In genomic region chr3:13231781-13232515, GRCh38 we compare ENCODE assay signal across 24 cellular contexts.
"Had no signal": no experiment of that assay in that cellular context is flagged by ENCODE, and none has a peak within 500 bp of the region (broad histone marks: within the 10 kb centered on the region; RNA-seq: fewer than 3 reads in every experiment).

No MANE protein-coding gene starts in this region.

- H3K4me1 ChIP-seq: transverse colon, uterus had no signal

- H3K36me3 ChIP-seq: lower lobe of right lung, suprapubic skin, transverse colon, uterus had no signal

- H3K4me2 ChIP-seq: hepatocyte had no signal

- DNase-seq: activated CD4-positive, alpha-beta T cell treated with anti-CD3 and anti-CD28 coated beads for 48 hours; activated CD4-positive, CD25-positive, alpha-beta regulatory T cell; activated CD8-positive, alpha-beta memory T cell treated with anti-CD3 and anti-CD28 coated beads, Interleukin-2, amount 50 U/mL, for 4 hours; activated effector memory CD4-positive, alpha-beta T cell treated with Interleukin-2 at 50 U/mL for 16 hours; activated naive CD4-positive, alpha-beta T cell treated with anti-CD3 and anti-CD28 coated beads, Interleukin-2, amount 10 ng/mL, durations not matched to agents 7 days and 5 days; activated naive CD8-positive, alpha-beta T cell treated with anti-CD3 and anti-CD28 coated beads, Interleukin-2, amount 50 U/mL, for 24 hours; activated T-cell treated with anti-CD3 and anti-CD28 coated beads, Interleukin-2, amount 50 U/mL, for 4 hours; central memory CD4-positive, alpha-beta T cell; dorsolateral prefrontal cortex; foreskin fibroblast; left cardiac atrium; lower lobe of right lung; natural killer cell; occipital lobe; right cardiac atrium; T1000; transverse colon; uterus had no signal

- H3K9me3 ChIP-seq: lower lobe of right lung, suprapubic skin, transverse colon, uterus had no signal

- H3K27ac Mint-ChIP-seq: activated naive CD4-positive, alpha-beta T cell treated with anti-CD3 and anti-CD28 coated beads, Interleukin-2, amount 10 ng/mL, durations not matched to agents 7 days and 5 days; activated naive CD8-positive, alpha-beta T cell treated with anti-CD3 and anti-CD28 coated beads, Interleukin-2, amount 50 U/mL, for 24 hours; brain; progenitor cell of endocrine pancreas; stimulated activated naive CD8-positive, alpha-beta T cell treated with anti-CD3 and anti-CD28 coated beads, Interleukin-15, Interleukin-2, amounts not matched to agents 100 ng/mL and 50 ng/mL, for 24 hours had no signal

- H3K79me2 ChIP-seq: hepatocyte had no signal

- H3K9me3 Mint-ChIP-seq: activated naive CD4-positive, alpha-beta T cell treated with anti-CD3 and anti-CD28 coated beads, Interleukin-2, amount 10 ng/mL, durations not matched to agents 7 days and 5 days; activated naive CD8-positive, alpha-beta T cell treated with anti-CD3 and anti-CD28 coated beads, Interleukin-2, amount 50 U/mL, for 24 hours; activated T-cell treated with anti-CD3 and anti-CD28 coated beads, Interleukin-2, amount 50 U/mL, for 4 hours; natural killer cell; stimulated activated naive CD8-positive, alpha-beta T cell treated with anti-CD3 and anti-CD28 coated beads, Interleukin-15, Interleukin-2, amounts not matched to agents 100 ng/mL and 50 ng/mL, for 24 hours had no signal

- H3K4me3 Mint-ChIP-seq: activated naive CD4-positive, alpha-beta T cell treated with anti-CD3 and anti-CD28 coated beads, Interleukin-2, amount 10 ng/mL, durations not matched to agents 7 days and 5 days; activated naive CD8-positive, alpha-beta T cell treated with anti-CD3 and anti-CD28 coated beads, Interleukin-2, amount 50 U/mL, for 24 hours; activated T-cell treated with anti-CD3 and anti-CD28 coated beads, Interleukin-2, amount 50 U/mL, for 4 hours; brain; natural killer cell; stimulated activated naive CD8-positive, alpha-beta T cell treated with anti-CD3 and anti-CD28 coated beads, Interleukin-15, Interleukin-2, amounts not matched to agents 100 ng/mL and 50 ng/mL, for 24 hours had no signal

- H3K27me3 ChIP-seq: dorsolateral prefrontal cortex, uterus had no signal

- H3K27me3 Mint-ChIP-seq: stimulated activated naive CD8-positive, alpha-beta T cell treated with anti-CD3 and anti-CD28 coated beads, Interleukin-15, Interleukin-2, amounts not matched to agents 100 ng/mL and 50 ng/mL, for 24 hours had no signal

- H3K36me3 Mint-ChIP-seq: activated naive CD4-positive, alpha-beta T cell treated with anti-CD3 and anti-CD28 coated beads, Interleukin-2, amount 10 ng/mL, durations not matched to agents 7 days and 5 days; brain; natural killer cell had no signal

- H3K4me3 ChIP-seq: dorsolateral prefrontal cortex, hepatocyte, lower lobe of right lung, skin epidermis, suprapubic skin, transverse colon, uterus had no signal

- ATAC-seq: activated naive CD8-positive, alpha-beta T cell treated with anti-CD3 and anti-CD28 coated beads, Interleukin-2, amount 50 U/mL, for 24 hours; activated T-cell treated with anti-CD3 and anti-CD28 coated beads, Interleukin-2, amount 50 U/mL, for 4 hours; left cardiac atrium; lower lobe of right lung; natural killer cell; right cardiac atrium had no signal

- H2AFZ ChIP-seq: hepatocyte had no signal
